8 cellular contexts compared by ENCODE assay signal in the genomic region with DNA sequence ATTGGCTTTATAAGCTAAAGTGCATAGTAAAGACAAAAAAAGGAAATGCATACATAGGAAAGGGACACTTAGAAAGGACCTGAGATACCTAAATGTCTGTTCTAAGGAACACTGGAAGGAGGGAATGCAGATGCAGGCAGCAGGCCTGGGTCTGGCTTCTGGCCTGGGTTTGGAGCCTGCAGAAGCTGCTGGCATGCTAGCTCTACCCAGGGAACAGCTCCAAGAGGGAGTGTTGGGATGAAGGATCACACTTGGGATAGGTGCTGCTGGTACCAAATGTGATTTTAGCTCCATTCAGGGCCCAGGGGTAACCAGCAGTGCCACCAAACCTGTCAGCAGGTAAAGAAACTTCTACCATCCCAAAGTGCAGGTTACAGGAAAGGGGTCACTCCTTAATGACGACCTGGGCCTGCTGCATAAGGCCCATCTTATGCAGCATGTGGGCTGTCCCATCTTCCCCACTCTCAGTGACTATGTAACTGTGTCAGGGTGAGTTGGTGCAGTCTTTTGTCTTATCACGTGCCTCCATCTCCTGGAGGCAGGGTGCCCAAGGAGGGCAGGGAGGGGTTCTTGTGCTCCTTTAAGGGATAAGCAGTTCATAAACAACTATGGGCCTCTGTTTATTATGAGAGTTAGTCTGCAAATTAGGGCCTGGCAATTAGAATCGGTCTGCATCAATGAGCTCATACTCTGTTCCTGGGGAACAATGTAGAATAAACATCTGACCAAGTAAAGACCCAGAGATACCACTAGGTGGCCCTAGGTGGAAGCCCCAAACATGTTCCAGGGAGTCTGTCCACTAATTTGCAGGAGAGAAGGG. TPM values are rescaled to one million over a fixed set of nuclear protein-coding genes. Genes with fewer than 3 reads are reported as not detected.
DNase-seq lines count a peak whose midpoint lies in the region; ATAC-seq, FAIRE-seq and TF ChIP-seq lines count a peak whose summit lies in the region.

No MANE protein-coding gene starts in this region.

- H3K36me3 Mint-ChIP-seq in activated CD4-positive, alpha-beta memory T cell treated with anti-CD3 and anti-CD28 coated beads for 36 hours, result peaks cover 55% of the 10 kb centered on the region

- peak overlapping the region; percentile 30 for H3K27ac Mint-ChIP-seq in activated CD4-positive, alpha-beta memory T cell treated with anti-CD3 and anti-CD28 coated beads for 36 hours

- peaks cover 2% of the 10 kb centered on the region for H3K4me1 Mint-ChIP-seq in activated CD4-positive, alpha-beta memory T cell treated with anti-CD3 and anti-CD28 coated beads for 36 hours (ENCODE audit: low read depth)

- H3K4me3 Mint-ChIP-seq in activated CD4-positive, alpha-beta memory T cell treated with anti-CD3 and anti-CD28 coated beads for 36 hours, result no peak overlapping the region

- no peaks in the 10 kb centered on the region for H3K9me3 Mint-ChIP-seq in activated CD4-positive, alpha-beta memory T cell treated with anti-CD3 and anti-CD28 coated beads for 36 hours

- DNase-seq in AG08396 (ENCODE audit: low spot score), result peak; percentile 70
- peak; percentile 63 for DNase-seq in GM10266 (ENCODE audit: extremely low spot score)
- DNase-seq in NCI-H146 (lab: John Stamatoyannopoulos, UW), result peak; percentile 48
- peak; percentile 25 for DNase-seq in activated CD4-positive, alpha-beta memory T cell treated with anti-CD3 and anti-CD28 coated beads for 36 hours
- DNase-seq in frontal cortex (ENCODE audit: low spot score in 2 of 2), result peak; percentile 28 to 65
- peak in 8 of 10 donors; percentile 29 to 92 (median 38) for DNase-seq in posterior cingulate gyrus
- DNase-seq in NCI-H128 (lab: John Stamatoyannopoulos, UW; ENCODE audit: unreplicated experiment), result no peak

- POLR2A ChIA-PET in activated CD4-positive, alpha-beta memory T cell treated with anti-CD3 and anti-CD28 coated beads for 36 hours (lab: Charles Lee), result interaction anchor here (0.7 to 0.9 kb wide), 2 partner anchors 14 to 35 kb away, joined by 3 read pairs; no protein-coding TSS in a partner anchor

- CTCF ChIA-PET in activated CD4-positive, alpha-beta memory T cell treated with anti-CD3 and anti-CD28 coated beads for 36 hours (lab: Charles Lee), result interaction anchor here (0.6 to 2.9 kb wide), 21 partner anchors 9 to 662 kb away, joined by 3 to 12 read pairs (median 4); no protein-coding TSS in a partner anchor

- intact Hi-C loops in activated CD4-positive, alpha-beta memory T cell treated with anti-CD3 and anti-CD28 coated beads for 36 hours (cut with micrococcal nuclease), result loop anchor here (1.0 kb wide), 1 partner anchor 77 kb away; no protein-coding TSS in a partner anchor
- intact Hi-C loops in posterior cingulate gyrus (cut with DNase I), result loop anchor here (5.0 kb wide), 1 partner anchor 76 kb away; no protein-coding TSS in a partner anchor

- no peaks in the 10 kb centered on the region for H3K27me3 Mint-ChIP-seq in activated CD4-positive, alpha-beta memory T cell treated with anti-CD3 and anti-CD28 coated beads for 36 hours

- peak; percentile 54 for TF ChIP-seq CTCF in GM10266 (IDR thresholded peaks at IDR 0.05; ENCODE audit: control insufficient read depth, insufficient read depth, low read depth, missing control alignments)

- no peak for FAIRE-seq in frontal cortex (lab: Jason Lieb, UNC)

- ATAC-seq in GM18502 (IDR thresholded peaks at IDR 0.05; ENCODE audit: poor library complexity, unreplicated experiment), result no peak

RNA-seq across cellular contexts. Expression of a gene that starts 26.9 kb away (rescaled TPM):
- 10 to 100 TPM; 42.8 to 43.5 TPM for total RNA-seq in activated CD4-positive, alpha-beta memory T cell treated with anti-CD3 and anti-CD28 coated beads for 36 hours
- total RNA-seq in frontal cortex, result 19.6 TPM

RNA-seq across cellular contexts. Expression of a gene that starts 31.7 kb away (rescaled TPM):
- 10 to 100 TPM; 42.5 to 45.3 TPM for total RNA-seq in activated CD4-positive, alpha-beta memory T cell treated with anti-CD3 and anti-CD28 coated beads for 36 hours
- 13.0 TPM for total RNA-seq in frontal cortex

RNA-seq across cellular contexts. Expression of a gene that starts 58.0 kb away (rescaled TPM):
- 10 to 100 TPM; 59.8 to 62.3 TPM for total RNA-seq in activated CD4-positive, alpha-beta memory T cell treated with anti-CD3 and anti-CD28 coated beads for 36 hours
- total RNA-seq in frontal cortex, result 46.5 TPM
